In genomic region chr7:149635561-149636329, GRCh38 we compare ENCODE assay signal across 18 cellular contexts.
DNase-seq lines count a peak whose midpoint lies in the region; ATAC-seq, FAIRE-seq and TF ChIP-seq lines count a peak whose summit lies in the region.
"Had no signal": no experiment of that assay in that cellular context is flagged by ENCODE, and none has a peak within 500 bp of the region (broad histone marks: within the 10 kb centered on the region; RNA-seq: fewer than 3 reads in every experiment).

No MANE protein-coding gene starts in this region.

- no peaks in the 10 kb centered on the region for H3K36me3 ChIP-seq in endodermal cell (ENCODE audit: control insufficient read depth, insufficient read depth, low read length)

- H3K27ac ChIP-seq in A549 (no peak overlapping the region), endodermal cell (ENCODE audit: low read depth, low read length) (no peak overlapping the region)
- H3K27ac ChIP-seq: psoas muscle had no signal

- H3K27me3 ChIP-seq in endodermal cell (ENCODE audit: control insufficient read depth, insufficient read depth, low read length, poor library complexity, severe bottlenecking): peaks cover 62% of the 10 kb centered on the region

- H3K4me2 ChIP-seq in A549: no peak overlapping the region

- H3K4me1 Mint-ChIP-seq in endodermal cell: no peaks in the 10 kb centered on the region

- TF ChIP-seq POLR2A in A549 (IDR thresholded peaks at IDR 0.05; ENCODE audit: low read length) (no peak), NB4 (IDR thresholded peaks at IDR 0.05; ENCODE audit: extremely low read depth, insufficient read length) (no peak)

- CTCF ChIA-PET in A549 (lab: Yijun Ruan, JAX): interaction anchor here (2.3 to 2.6 kb wide), 2 partner anchors 11 to 27 kb away, joined by 7 to 14 read pairs; no protein-coding TSS in a partner anchor

- ATAC-seq in A549 (peak; percentile 89 to 94), GM18861 (IDR thresholded peaks at IDR 0.05; ENCODE audit: unreplicated experiment) (peak; percentile 70), GM21737 (IDR thresholded peaks at IDR 0.05; ENCODE audit: unreplicated experiment) (no peak), SK-N-SH treated with all-trans-retinoic acid at 6 μM for 48 hours (no peak; the same call in 1 of the 3 replicates)
- ATAC-seq: psoas muscle, T-helper 17 cell had no signal

- H3K36me3 Mint-ChIP-seq in endodermal cell (ENCODE audit: low read depth): no peaks in the 10 kb centered on the region

- TF ChIP-seq EP300 in A549 (IDR thresholded peaks at IDR 0.05): no peak

- no peak overlapping the region for H3K4me3 Mint-ChIP-seq in endodermal cell
- H3K4me3 Mint-ChIP-seq: T-helper 17 cell had no signal

- WGBS in A549 (ENCODE audit: missing lambda C conversion rate): 26% methylated on average over 7 of the region's 10 CpGs
- WGBS in endodermal cell (ENCODE audit: insufficient coverage in 1 of 2, insufficient read length in 1 of 2), 2 experiments: 52 to 100% methylated on average over 1 to 10 of the region's 10 CpGs

- DNase-seq in A549 (ENCODE audit: low read depth in 1 of 2, low spot score in 1 of 2) (peak; percentile 19 to 79), NB4 (ENCODE audit: low read depth) (peak; percentile 76), endodermal cell (peak; percentile 88), foreskin melanocyte (no peak), cerebellar nuclear complex (lab: John Stamatoyannopoulos, UW) (no peak)
- DNase-seq: activated CD4-positive, alpha-beta T cell treated with anti-CD3 and anti-CD28 coated beads, Interleukin-2, amount 50 U/mL, for 4 hours; activated naive CD4-positive, alpha-beta T cell treated with anti-CD3 and anti-CD28 coated beads, Interleukin-2, amount 50 U/mL, for 16 hours; caudate nucleus; erythroblast; midbrain; NCI-H187; psoas muscle; stimulated activated CD4-positive, alpha-beta T cell treated with anti-CD3 and anti-CD28 coated beads, Interleukin-4, amount 100 ng/mL, for 24 hours; T-helper 17 cell had no signal

- no peak for TF ChIP-seq RAD21 in A549 (conservative IDR thresholded peaks at IDR 0.05 in 1 of 2, IDR thresholded peaks at IDR 0.05 in 1 of 2)

- peaks cover 21% of the 10 kb centered on the region for H3K27me3 Mint-ChIP-seq in endodermal cell (ENCODE audit: insufficient read depth)

- H3K4me1 ChIP-seq in A549 (no peaks in the 10 kb centered on the region), endodermal cell (ENCODE audit: control insufficient read depth, insufficient read depth, low read length) (no peaks in the 10 kb centered on the region)
- H3K4me1 ChIP-seq: psoas muscle had no signal

- TF ChIP-seq CTCF in A549 (IDR thresholded peaks at IDR 0.05) (no peak), NB4 (IDR thresholded peaks at IDR 0.05; ENCODE audit: low read depth, low read length) (no peak), endodermal cell (conservative IDR thresholded peaks at IDR 0.05) (no peak)

- no peak overlapping the region for H3K4me3 ChIP-seq in A549
- no peak overlapping the region for H3K4me3 ChIP-seq in NB4 (ENCODE audit: low read depth, low read length)
- H3K4me3 ChIP-seq in endodermal cell (ENCODE audit: low read length): no peak overlapping the region
- H3K4me3 ChIP-seq: psoas muscle had no signal

- H3K9me3 ChIP-seq in A549 (no peaks in the 10 kb centered on the region), endodermal cell (ENCODE audit: control insufficient read depth, low read length) (no peaks in the 10 kb centered on the region)
- H3K9me3 ChIP-seq: psoas muscle had no signal

- H3K27ac Mint-ChIP-seq in endodermal cell: no peak overlapping the region
- H3K27ac Mint-ChIP-seq: T-helper 17 cell had no signal

- POLR2A ChIA-PET in A549 (lab: Yijun Ruan, JAX): interaction anchor here (0.5 to 1.0 kb wide), 2 partner anchors 11 to 105 kb away, joined by 3 to 5 read pairs; no protein-coding TSS in a partner anchor

- no peaks in the 10 kb centered on the region for H3K9me3 Mint-ChIP-seq in endodermal cell

- peak; percentile 7 for FAIRE-seq in A549 (lab: Jason Lieb, UNC)
- FAIRE-seq: HTR-8/SVneo had no signal

- H3K9ac ChIP-seq in endodermal cell (ENCODE audit: extremely low read depth, low read length, poor library complexity, severe bottlenecking): no peak overlapping the region

TF ChIP-seq in A549, 52 proteins besides CTCF, POLR2A, EP300 and RAD21:
- TF ChIP-seq HDAC2 (IDR thresholded peaks at IDR 0.05) (no peak), SREBF2 (IDR thresholded peaks at IDR 0.05) (peak; percentile 46), USF2 (IDR thresholded peaks at IDR 0.05) (0 out of 2 replicates have a peak, but pooled peaks have one; percentile 17)
TF ChIP-seq in A549: peak in this region for 2.

TF ChIP-seq in SK-N-SH treated with all-trans-retinoic acid at 6 μM for 48 hours, 23 proteins besides CTCF, POLR2A, EP300 and RAD21:
- TF ChIP-seq ARNTL (CRISPR knock-in tag; IDR thresholded peaks at IDR 0.05; ENCODE audit: borderline replicate concordance, low read depth): no peak
- TF ChIP-seq ZFP30 (CRISPR knock-in tag; IDR thresholded peaks at IDR 0.05): no peak
- no peak for TF ChIP-seq ESRRG (CRISPR knock-in tag; IDR thresholded peaks at IDR 0.05)
- no peak for TF ChIP-seq CSDC2 (CRISPR knock-in tag; IDR thresholded peaks at IDR 0.05)
- no peak for TF ChIP-seq PPARA (CRISPR knock-in tag; IDR thresholded peaks at IDR 0.05; ENCODE audit: borderline replicate concordance)
- TF ChIP-seq TCF4 (CRISPR knock-in tag; IDR thresholded peaks at IDR 0.05; ENCODE audit: borderline replicate concordance): no peak
- no peak for TF ChIP-seq ZC3H10 (CRISPR knock-in tag; IDR thresholded peaks at IDR 0.05)
- no peak for TF ChIP-seq TOX (CRISPR knock-in tag; IDR thresholded peaks at IDR 0.05; ENCODE audit: borderline replicate concordance)
- TF ChIP-seq ZNF565 (CRISPR knock-in tag; conservative IDR thresholded peaks at IDR 0.05; ENCODE audit: low read depth): no peak
- no peak for TF ChIP-seq ZNF70 (CRISPR knock-in tag; IDR thresholded peaks at IDR 0.05)
- no peak for TF ChIP-seq CREB5 (CRISPR knock-in tag; IDR thresholded peaks at IDR 0.05; ENCODE audit: low read depth)
- no peak for TF ChIP-seq ZNF8 (CRISPR knock-in tag; IDR thresholded peaks at IDR 0.05)
- TF ChIP-seq BACH2 (CRISPR knock-in tag; IDR thresholded peaks at IDR 0.05; ENCODE audit: borderline replicate concordance): no peak
- TF ChIP-seq OSR1 (CRISPR knock-in tag; IDR thresholded peaks at IDR 0.05): no peak
- TF ChIP-seq RARB (CRISPR knock-in tag; IDR thresholded peaks at IDR 0.05): no peak
- TF ChIP-seq GLIS3 (CRISPR knock-in tag; IDR thresholded peaks at IDR 0.05): no peak
- TF ChIP-seq ZFP3 (CRISPR knock-in tag; IDR thresholded peaks at IDR 0.05): no peak
- no peak for TF ChIP-seq TSHZ2 (CRISPR knock-in tag; IDR thresholded peaks at IDR 0.05)
- no peak for TF ChIP-seq ISL1 (CRISPR knock-in tag; IDR thresholded peaks at IDR 0.05)

Comparison
In these comparisons a context has a peak if more than half of its experiments do, and no peak if none do; other contexts are left out.
1. ATAC-seq: peak in A549 (2 of 2) and GM18861 (single experiment); none in GM21737 (single experiment) and SK-N-SH treated with all-trans-retinoic acid at 6 μM for 48 hours (single experiment).
2. DNase-seq: peak in A549 (2 of 2), NB4 (single experiment) and endodermal cell (single experiment); none in foreskin melanocyte (single experiment) and cerebellar nuclear complex (0 of 2).